ENCODE assay signal across 1 cellular context in genomic region chr19:1211494-1212234, GRCh38.
TF ChIP-seq lines count a peak whose summit lies in the region.

No MANE protein-coding gene starts in this region.

TF ChIP-seq in GM23338, 12 proteins besides CTCF, POLR2A, EP300 and RAD21 (continued from another document):
- TF ChIP-seq ZNF462 (CRISPR knock-in tag; IDR thresholded peaks at IDR 0.05), result no peak
- TF ChIP-seq ZNF114 (CRISPR knock-in tag; IDR thresholded peaks at IDR 0.05), result no peak
- no peak for TF ChIP-seq ZNF331 (CRISPR knock-in tag; IDR thresholded peaks at IDR 0.05; ENCODE audit: low read depth)
- TF ChIP-seq REST (IDR thresholded peaks at IDR 0.05; ENCODE audit: unreplicated experiment), result no peak
